Comparison of ENCODE assay signal across 23 cellular contexts in the genomic region with DNA sequence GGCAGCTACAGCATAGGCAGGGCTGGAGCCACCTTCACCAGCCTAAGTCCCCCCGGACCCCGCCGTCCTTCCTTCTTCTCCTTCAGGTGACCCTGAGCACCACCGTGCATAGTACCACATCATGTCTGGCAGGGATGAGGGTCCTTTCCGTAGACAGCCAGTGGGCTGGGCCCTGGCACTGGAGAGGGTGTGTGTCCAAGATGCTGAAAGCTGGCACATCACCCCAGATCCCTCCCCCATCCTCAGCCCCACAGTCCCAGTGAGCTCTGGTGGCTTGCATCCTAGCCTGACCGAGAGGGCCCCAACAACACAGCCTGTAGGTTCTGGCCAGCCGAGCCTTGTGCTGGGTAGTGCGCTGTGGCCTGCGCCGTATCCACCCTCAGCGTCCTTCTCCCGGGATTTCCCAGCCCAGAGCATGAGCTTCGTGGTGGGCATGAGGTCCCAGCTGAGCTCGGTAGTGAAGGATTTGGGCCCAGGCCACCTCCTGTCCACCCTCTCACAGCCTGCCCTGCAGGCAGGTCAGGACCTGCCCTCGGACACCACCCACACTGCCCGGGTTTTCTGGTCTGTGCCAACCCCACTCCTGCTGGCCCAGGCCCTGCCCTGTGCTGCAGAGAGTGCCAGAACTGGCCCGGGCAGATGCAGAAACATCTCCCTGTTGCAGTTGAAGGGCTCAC.
DNase-seq lines count a peak whose midpoint lies in the region; ATAC-seq and TF ChIP-seq lines count a peak whose summit lies in the region.
"Had no signal": no experiment of that assay in that cellular context is flagged by ENCODE, and none has a peak within 500 bp of the region (broad histone marks: within the 10 kb centered on the region; RNA-seq: fewer than 3 reads in every experiment).

No MANE protein-coding gene starts in this region.

- in situ Hi-C loops in brain microvascular endothelial cell (cut with HindIII; ENCODE audit: low pct_ligation_motif_present, low sequenced_read_pairs), result no loop called here

- peak overlapping the region; percentile 73 for H3K4me2 ChIP-seq in BLaER1
- H3K4me2 ChIP-seq in GM23338, result no peak overlapping the region

- DNase-seq in left lobe of liver (ENCODE audit: low spot score), result peak; percentile 53
- DNase-seq in pons (ENCODE audit: low spot score), result peak; percentile 16
- DNase-seq in GM23338 (ENCODE audit: low spot score), result no peak
- DNase-seq in ascending aorta (ENCODE audit: low spot score in 2 of 2), result no peak
- DNase-seq in SKM-1 treated with dmso at 0.1 percent for 144 hours (lab: John Stamatoyannopoulos, UW; ENCODE audit: unreplicated experiment), result no peak
- DNase-seq in brain microvascular endothelial cell, result no peak
- DNase-seq: activated CD4-positive, alpha-beta T cell treated with anti-CD3 and anti-CD28 coated beads, Interleukin-2, amount 50 U/mL, for 1 hour; activated naive CD4-positive, alpha-beta T cell treated with anti-CD3 and anti-CD28 coated beads, Interleukin-2, amount 50 U/mL, for 16 hours; DMS53; effector CD8-positive, alpha-beta T cell; erythroblast; foreskin keratinocyte; GDM1; GM23248; NCI-H1436; NCI-H526 treated with DMSO at 0.1 percent for 48 hours; psoas muscle; stimulated activated CD4-positive, alpha-beta T cell treated with anti-CD3 and anti-CD28 coated beads, Interleukin-1b, Interleukin-23, amount 100 ng/mL, for 48 hours had no signal

- peaks cover 4% of the 10 kb centered on the region for H3K27me3 Mint-ChIP-seq in GM23338 (ENCODE audit: insufficient read depth, low read depth, poor library complexity)
- H3K27me3 Mint-ChIP-seq: B cell had no signal

- H3K36me3 Mint-ChIP-seq in GM23338 (ENCODE audit: low read depth), result no peaks in the 10 kb centered on the region

- no peak overlapping the region for H2AFZ ChIP-seq in GM23338
- H2AFZ ChIP-seq: GM23248 had no signal

- intact Hi-C loops in ascending aorta (cut with DNase I), result no loop called here

- no peaks in the 10 kb centered on the region for H3K9me3 Mint-ChIP-seq in GM23338
- H3K9me3 Mint-ChIP-seq: nephron progenitor cell; T-helper 1 cell treated with Interleukin-12 subunit alpha and Interleukin-12 subunit beta and Interleukin-4 antibody, amounts not matched to agents 30 μg/mL and 1 μg/mL, for 36 hours had no signal

- H3K36me3 ChIP-seq in BLaER1 (no peaks in the 10 kb centered on the region), GM23338 (ENCODE audit: insufficient read depth) (no peaks in the 10 kb centered on the region), ascending aorta (peaks cover 0 to 8% of the 10 kb centered on the region in 2 donors), brain microvascular endothelial cell (replicated peaks) (no peaks in the 10 kb centered on the region)

- H3K27me3 ChIP-seq in BLaER1 (no peaks in the 10 kb centered on the region), GM23338 (ENCODE audit: insufficient read depth) (no peaks in the 10 kb centered on the region), ascending aorta (no peaks in the 10 kb centered on the region), brain microvascular endothelial cell (replicated peaks) (no peaks in the 10 kb centered on the region)
- H3K27me3 ChIP-seq: foreskin keratinocyte had no signal

- H3K4me1 ChIP-seq in BLaER1 (peaks cover 46% of the 10 kb centered on the region), GM23338 (ENCODE audit: insufficient read depth) (no peaks in the 10 kb centered on the region), ascending aorta (no peaks in the 10 kb centered on the region)
- H3K4me1 ChIP-seq: foreskin keratinocyte, psoas muscle had no signal

- peaks cover 7% of the 10 kb centered on the region for H3K4me1 Mint-ChIP-seq in GM23338
- H3K4me1 Mint-ChIP-seq: B cell had no signal

- H3K4me3 Mint-ChIP-seq in GM23338, result no peak overlapping the region
- H3K4me3 Mint-ChIP-seq: B cell; nephron progenitor cell; T-helper 1 cell treated with Interleukin-12 subunit alpha and Interleukin-12 subunit beta and Interleukin-4 antibody, amounts not matched to agents 30 μg/mL and 1 μg/mL, for 36 hours had no signal

- TF ChIP-seq CTCF in GM23338 (conservative IDR thresholded peaks at IDR 0.05; ENCODE audit: low read depth in 2 of 2) (no peak), ascending aorta (IDR thresholded peaks at IDR 0.05) (no peak), brain microvascular endothelial cell (IDR thresholded peaks at IDR 0.05; ENCODE audit: low read depth, low read length, missing control alignments) (no peak)

- H3K9me2 ChIP-seq in GM23338 (ENCODE audit: insufficient read depth), result no peaks in the 10 kb centered on the region

- H3K27ac Mint-ChIP-seq in GM23338, result no peak overlapping the region
- H3K27ac Mint-ChIP-seq: B cell; nephron progenitor cell; T-helper 1 cell treated with Interleukin-12 subunit alpha and Interleukin-12 subunit beta and Interleukin-4 antibody, amounts not matched to agents 30 μg/mL and 1 μg/mL, for 36 hours had no signal

- H3K4me3 ChIP-seq in BLaER1 (no peak overlapping the region), GM23338 (no peak overlapping the region), ascending aorta (no peak overlapping the region), brain microvascular endothelial cell (ENCODE audit: low read depth, low read length) (no peak overlapping the region)
- H3K4me3 ChIP-seq: GM23248, psoas muscle had no signal

- H3K9ac ChIP-seq in BLaER1, result no peak overlapping the region
- H3K9ac ChIP-seq: GM23248 had no signal

- H4K20me1 ChIP-seq in BLaER1, result peaks cover 47% of the 10 kb centered on the region; the same call in 1 of the 2 replicates
- no peaks in the 10 kb centered on the region for H4K20me1 ChIP-seq in GM23338 (replicated peaks; ENCODE audit: insufficient read depth)

- ATAC-seq in left lobe of liver (peak; percentile 63), GM23338 (no peak)
- ATAC-seq: foreskin keratinocyte, psoas muscle had no signal

- peak overlapping the region; percentile 52; the same call in 1 of the 2 replicates for H3K27ac ChIP-seq in BLaER1
- H3K27ac ChIP-seq in angular gyrus (ENCODE audit: low read depth, low read length), result peak overlapping the region; percentile 89
- no peak overlapping the region for H3K27ac ChIP-seq in GM23338 (ENCODE audit: low read depth)
- H3K27ac ChIP-seq in ascending aorta, result no peak overlapping the region
- no peak overlapping the region for H3K27ac ChIP-seq in brain microvascular endothelial cell
- H3K27ac ChIP-seq: foreskin keratinocyte, GM23248, psoas muscle had no signal

- H3K9me3 ChIP-seq in BLaER1 (no peaks in the 10 kb centered on the region), ascending aorta (no peaks in the 10 kb centered on the region)
- H3K9me3 ChIP-seq: psoas muscle had no signal

- H3F3A ChIP-seq in GM23338 (replicated peaks; ENCODE audit: low read depth), result no peaks in the 10 kb centered on the region

- H3K79me2 ChIP-seq in GM23338 (replicated peaks; ENCODE audit: insufficient read depth), result no peaks in the 10 kb centered on the region

TF ChIP-seq in GM23338, 12 proteins besides CTCF, POLR2A, EP300 and RAD21 (continues in another document):
- TF ChIP-seq, protein P1, sequence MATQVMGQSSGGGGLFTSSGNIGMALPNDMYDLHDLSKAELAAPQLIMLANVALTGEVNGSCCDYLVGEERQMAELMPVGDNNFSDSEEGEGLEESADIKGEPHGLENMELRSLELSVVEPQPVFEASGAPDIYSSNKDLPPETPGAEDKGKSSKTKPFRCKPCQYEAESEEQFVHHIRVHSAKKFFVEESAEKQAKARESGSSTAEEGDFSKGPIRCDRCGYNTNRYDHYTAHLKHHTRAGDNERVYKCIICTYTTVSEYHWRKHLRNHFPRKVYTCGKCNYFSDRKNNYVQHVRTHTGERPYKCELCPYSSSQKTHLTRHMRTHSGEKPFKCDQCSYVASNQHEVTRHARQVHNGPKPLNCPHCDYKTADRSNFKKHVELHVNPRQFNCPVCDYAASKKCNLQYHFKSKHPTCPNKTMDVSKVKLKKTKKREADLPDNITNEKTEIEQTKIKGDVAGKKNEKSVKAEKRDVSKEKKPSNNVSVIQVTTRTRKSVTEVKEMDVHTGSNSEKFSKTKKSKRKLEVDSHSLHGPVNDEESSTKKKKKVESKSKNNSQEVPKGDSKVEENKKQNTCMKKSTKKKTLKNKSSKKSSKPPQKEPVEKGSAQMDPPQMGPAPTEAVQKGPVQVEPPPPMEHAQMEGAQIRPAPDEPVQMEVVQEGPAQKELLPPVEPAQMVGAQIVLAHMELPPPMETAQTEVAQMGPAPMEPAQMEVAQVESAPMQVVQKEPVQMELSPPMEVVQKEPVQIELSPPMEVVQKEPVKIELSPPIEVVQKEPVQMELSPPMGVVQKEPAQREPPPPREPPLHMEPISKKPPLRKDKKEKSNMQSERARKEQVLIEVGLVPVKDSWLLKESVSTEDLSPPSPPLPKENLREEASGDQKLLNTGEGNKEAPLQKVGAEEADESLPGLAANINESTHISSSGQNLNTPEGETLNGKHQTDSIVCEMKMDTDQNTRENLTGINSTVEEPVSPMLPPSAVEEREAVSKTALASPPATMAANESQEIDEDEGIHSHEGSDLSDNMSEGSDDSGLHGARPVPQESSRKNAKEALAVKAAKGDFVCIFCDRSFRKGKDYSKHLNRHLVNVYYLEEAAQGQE (IDR thresholded peaks at IDR 0.05; ENCODE audit: unreplicated experiment), result no peak
- TF ChIP-seq ZNF331 (CRISPR knock-in tag; IDR thresholded peaks at IDR 0.05; ENCODE audit: low read depth) (no peak), NANOG (IDR thresholded peaks at IDR 0.05; ENCODE audit: borderline replicate concordance) (no peak)
- TF ChIP-seq, protein P2, sequence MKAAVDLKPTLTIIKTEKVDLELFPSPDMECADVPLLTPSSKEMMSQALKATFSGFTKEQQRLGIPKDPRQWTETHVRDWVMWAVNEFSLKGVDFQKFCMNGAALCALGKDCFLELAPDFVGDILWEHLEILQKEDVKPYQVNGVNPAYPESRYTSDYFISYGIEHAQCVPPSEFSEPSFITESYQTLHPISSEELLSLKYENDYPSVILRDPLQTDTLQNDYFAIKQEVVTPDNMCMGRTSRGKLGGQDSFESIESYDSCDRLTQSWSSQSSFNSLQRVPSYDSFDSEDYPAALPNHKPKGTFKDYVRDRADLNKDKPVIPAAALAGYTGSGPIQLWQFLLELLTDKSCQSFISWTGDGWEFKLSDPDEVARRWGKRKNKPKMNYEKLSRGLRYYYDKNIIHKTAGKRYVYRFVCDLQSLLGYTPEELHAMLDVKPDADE (IDR thresholded peaks at IDR 0.05), result no peak

Comparison
In these comparisons a context has a peak if more than half of its experiments do, and no peak if none do; other contexts are left out.
1. H3K27ac ChIP-seq: peak in BLaER1 (single experiment) and angular gyrus (single experiment); none in GM23338 (single experiment), ascending aorta (0 of 2) and brain microvascular endothelial cell (single experiment).
2. DNase-seq: peak in left lobe of liver (single experiment) and pons (single experiment); none in GM23338 (single experiment), ascending aorta (0 of 2), SKM-1 treated with dmso at 0.1 percent for 144 hours (single experiment) and brain microvascular endothelial cell (single experiment).